In genomic region chr13:99969368-99969933, GRCh38 we compare ENCODE assay signal across 9 cellular contexts. TPM values are rescaled to one million over a fixed set of nuclear protein-coding genes. Genes with fewer than 3 reads are reported as not detected.
DNase-seq lines count a peak whose midpoint lies in the region; ATAC-seq and TF ChIP-seq lines count a peak whose summit lies in the region.
"Had no signal": no experiment of that assay in that cellular context is flagged by ENCODE, and none has a peak within 500 bp of the region (broad histone marks: within the 10 kb centered on the region; RNA-seq: fewer than 3 reads in every experiment).

No MANE protein-coding gene starts in this region.

- CTCF ChIA-PET in activated CD4-positive, alpha-beta memory T cell treated with anti-CD3 and anti-CD28 coated beads for 36 hours (lab: Charles Lee): interaction anchor here (0.9 to 1.2 kb wide), 3 partner anchors 15 to 546 kb away, joined by 3 to 4 read pairs (median 3); no protein-coding TSS in a partner anchor

- peak overlapping the region; percentile 86 for H3K27ac Mint-ChIP-seq in T-helper 2 cell treated with Interferon-gamma antibody and Interleukin-4, amounts not matched to agents 5 μg/mL and 100 μg/mL, for 36 hours
- peak overlapping the region; percentile 70 for H3K27ac Mint-ChIP-seq in activated CD4-positive, alpha-beta memory T cell treated with anti-CD3 and anti-CD28 coated beads for 36 hours
- peak overlapping the region; percentile 80 for H3K27ac Mint-ChIP-seq in glutamatergic neuron (ENCODE audit: unreplicated experiment)
- peak overlapping the region; percentile 50 for H3K27ac Mint-ChIP-seq in stimulated activated effector memory CD8-positive, alpha-beta T cell treated with anti-CD3 and anti-CD28 coated beads, Interleukin-12 subunit alpha, Interleukin-12 subunit beta, amount 100 ng/mL, for 72 hours

- DNase-seq in T-helper 2 cell treated with Interferon-gamma antibody and Interleukin-4, amounts not matched to agents 5 μg/mL and 100 μg/mL, for 36 hours (ENCODE audit: low spot score): no peak
- DNase-seq in T-helper 2 cell (no peak), glutamatergic neuron (no peak), foreskin melanocyte (no peak)
- no peak for DNase-seq in activated CD4-positive, alpha-beta memory T cell treated with anti-CD3 and anti-CD28 coated beads for 36 hours
- no peak for DNase-seq in stimulated activated effector memory CD8-positive, alpha-beta T cell treated with anti-CD3 and anti-CD28 coated beads, Interleukin-12 subunit alpha, Interleukin-12 subunit beta, amount 100 ng/mL, for 72 hours (ENCODE audit: low spot score in 2 of 2)
- DNase-seq: NCI-H2107 had no signal

- H3K27me3 Mint-ChIP-seq in T-helper 2 cell treated with Interferon-gamma antibody and Interleukin-4, amounts not matched to agents 5 μg/mL and 100 μg/mL, for 36 hours (ENCODE audit: low read depth): peaks cover 70% of the 10 kb centered on the region
- peaks cover 66% of the 10 kb centered on the region for H3K27me3 Mint-ChIP-seq in activated CD4-positive, alpha-beta memory T cell treated with anti-CD3 and anti-CD28 coated beads for 36 hours
- peaks cover 31% of the 10 kb centered on the region for H3K27me3 Mint-ChIP-seq in glutamatergic neuron (ENCODE audit: unreplicated experiment)

- peaks cover 5% of the 10 kb centered on the region for H3K9me3 Mint-ChIP-seq in T-helper 2 cell treated with Interferon-gamma antibody and Interleukin-4, amounts not matched to agents 5 μg/mL and 100 μg/mL, for 36 hours
- peaks cover 10% of the 10 kb centered on the region for H3K9me3 Mint-ChIP-seq in activated CD4-positive, alpha-beta memory T cell treated with anti-CD3 and anti-CD28 coated beads for 36 hours
- H3K9me3 Mint-ChIP-seq in glutamatergic neuron (ENCODE audit: unreplicated experiment): peaks cover 23% of the 10 kb centered on the region
- H3K9me3 Mint-ChIP-seq in stimulated activated effector memory CD8-positive, alpha-beta T cell treated with anti-CD3 and anti-CD28 coated beads, Interleukin-12 subunit alpha, Interleukin-12 subunit beta, amount 100 ng/mL, for 72 hours: peaks cover 5% of the 10 kb centered on the region

- peaks cover 13% of the 10 kb centered on the region for H3K4me1 Mint-ChIP-seq in T-helper 2 cell treated with Interferon-gamma antibody and Interleukin-4, amounts not matched to agents 5 μg/mL and 100 μg/mL, for 36 hours (ENCODE audit: low read depth)
- peaks cover 17% of the 10 kb centered on the region for H3K4me1 Mint-ChIP-seq in activated CD4-positive, alpha-beta memory T cell treated with anti-CD3 and anti-CD28 coated beads for 36 hours (ENCODE audit: low read depth)
- peaks cover 9% of the 10 kb centered on the region for H3K4me1 Mint-ChIP-seq in glutamatergic neuron (ENCODE audit: low read depth, unreplicated experiment)
- H3K4me1 Mint-ChIP-seq in stimulated activated effector memory CD8-positive, alpha-beta T cell treated with anti-CD3 and anti-CD28 coated beads, Interleukin-12 subunit alpha, Interleukin-12 subunit beta, amount 100 ng/mL, for 72 hours: peaks cover 23% of the 10 kb centered on the region

- ATAC-seq in stimulated activated effector memory CD8-positive, alpha-beta T cell treated with anti-CD3 and anti-CD28 coated beads, Interleukin-12 subunit alpha, Interleukin-12 subunit beta, amount 100 ng/mL, for 72 hours: no peak
- ATAC-seq in HG02610 (IDR thresholded peaks at IDR 0.05; ENCODE audit: unreplicated experiment) (no peak), GM21619 (IDR thresholded peaks at IDR 0.05; ENCODE audit: unreplicated experiment) (no peak)

- intact Hi-C loops in activated CD4-positive, alpha-beta memory T cell treated with anti-CD3 and anti-CD28 coated beads for 36 hours (cut with micrococcal nuclease): loop anchor here (5.0 kb wide), 1 partner anchor 67 kb away; no protein-coding TSS in a partner anchor

- POLR2A ChIA-PET in activated CD4-positive, alpha-beta memory T cell treated with anti-CD3 and anti-CD28 coated beads for 36 hours (lab: Charles Lee): interaction anchor here (0.7 kb wide), 1 partner anchor 9 kb away, joined by 4 read pairs; no protein-coding TSS in a partner anchor

- H3K36me3 Mint-ChIP-seq in T-helper 2 cell treated with Interferon-gamma antibody and Interleukin-4, amounts not matched to agents 5 μg/mL and 100 μg/mL, for 36 hours (ENCODE audit: low read depth): peaks cover 7% of the 10 kb centered on the region
- H3K36me3 Mint-ChIP-seq in activated CD4-positive, alpha-beta memory T cell treated with anti-CD3 and anti-CD28 coated beads for 36 hours: peaks cover 10% of the 10 kb centered on the region
- H3K36me3 Mint-ChIP-seq in glutamatergic neuron (ENCODE audit: unreplicated experiment): no peaks in the 10 kb centered on the region
- peaks cover 32% of the 10 kb centered on the region for H3K36me3 Mint-ChIP-seq in stimulated activated effector memory CD8-positive, alpha-beta T cell treated with anti-CD3 and anti-CD28 coated beads, Interleukin-12 subunit alpha, Interleukin-12 subunit beta, amount 100 ng/mL, for 72 hours

- peak overlapping the region; percentile 66 for H3K4me3 Mint-ChIP-seq in T-helper 2 cell treated with Interferon-gamma antibody and Interleukin-4, amounts not matched to agents 5 μg/mL and 100 μg/mL, for 36 hours
- peak overlapping the region; percentile 65 for H3K4me3 Mint-ChIP-seq in activated CD4-positive, alpha-beta memory T cell treated with anti-CD3 and anti-CD28 coated beads for 36 hours
- H3K4me3 Mint-ChIP-seq in glutamatergic neuron (ENCODE audit: unreplicated experiment): peak overlapping the region; percentile 97
- peak overlapping the region; percentile 72 for H3K4me3 Mint-ChIP-seq in stimulated activated effector memory CD8-positive, alpha-beta T cell treated with anti-CD3 and anti-CD28 coated beads, Interleukin-12 subunit alpha, Interleukin-12 subunit beta, amount 100 ng/mL, for 72 hours

- TF ChIP-seq CTCF in glutamatergic neuron (IDR thresholded peaks at IDR 0.05; ENCODE audit: partially characterized antibody, unreplicated experiment): no peak

RNA-seq across cellular contexts. Expression of gene ZIC5, which starts 2.1 kb away (rescaled TPM):
- total RNA-seq in activated CD4-positive, alpha-beta memory T cell treated with anti-CD3 and anti-CD28 coated beads for 36 hours: not detected
- 0.47 TPM for total RNA-seq in glutamatergic neuron (ENCODE audit: unreplicated experiment)

RNA-seq across cellular contexts. Expression of gene ZIC2, which starts 12.1 kb away (rescaled TPM):
- not detected for total RNA-seq in activated CD4-positive, alpha-beta memory T cell treated with anti-CD3 and anti-CD28 coated beads for 36 hours
- 21.9 TPM for total RNA-seq in glutamatergic neuron (ENCODE audit: unreplicated experiment)

Comparison
In these comparisons a context has a peak if more than half of its experiments do, and no peak if none do; other contexts are left out.
1. RNA of gene ZIC2, which starts 12.1 kb away (total RNA-seq): 21.9 TPM in glutamatergic neuron (single experiment); not detected in activated CD4-positive, alpha-beta memory T cell treated with anti-CD3 and anti-CD28 coated beads for 36 hours; every median in the first group is over 10 times any median in the second.
2. Peak in every context shown above with its lines, with median percentiles within 50 percentile points of each other: H3K27ac Mint-ChIP-seq and H3K4me3 Mint-ChIP-seq.